8 cellular contexts compared by ENCODE assay signal in genomic region chr17:3558603-3559269, GRCh38. TPM values are rescaled to one million over a fixed set of nuclear protein-coding genes. Genes with fewer than 3 reads are reported as not detected.
DNase-seq lines count a peak whose midpoint lies in the region; ATAC-seq, FAIRE-seq and TF ChIP-seq lines count a peak whose summit lies in the region.

No MANE protein-coding gene starts in this region.

- H3K4me3 Mint-ChIP-seq in activated CD8-positive, alpha-beta T cell treated with anti-CD3 and anti-CD28 coated beads for 36 hours, result no peak overlapping the region

- H3K4me1 Mint-ChIP-seq in activated CD8-positive, alpha-beta T cell treated with anti-CD3 and anti-CD28 coated beads for 36 hours (ENCODE audit: low read depth), result peaks cover 21% of the 10 kb centered on the region

- TF ChIP-seq CTCF in activated CD8-positive, alpha-beta T cell treated with anti-CD3 and anti-CD28 coated beads for 36 hours (IDR thresholded peaks at IDR 0.05), result no peak
- no peak for TF ChIP-seq CTCF in D721Med (IDR thresholded peaks at IDR 0.05; ENCODE audit: insufficient read depth, missing control alignments)

- peaks cover 9% of the 10 kb centered on the region for H3K27me3 Mint-ChIP-seq in activated CD8-positive, alpha-beta T cell treated with anti-CD3 and anti-CD28 coated beads for 36 hours

- POLR2A ChIA-PET in activated CD8-positive, alpha-beta T cell treated with anti-CD3 and anti-CD28 coated beads for 36 hours (lab: Charles Lee), result no interaction called here

- no peaks in the 10 kb centered on the region for H3K36me3 Mint-ChIP-seq in activated CD8-positive, alpha-beta T cell treated with anti-CD3 and anti-CD28 coated beads for 36 hours (ENCODE audit: low read depth)

- FAIRE-seq in D721Med (lab: Jason Lieb, UNC), result no peak

- DNase-seq in EL, result peak; percentile 45
- peak; percentile 91 for DNase-seq in HPDE6-E6E7 (ENCODE audit: extremely low spot score)
- DNase-seq in activated CD8-positive, alpha-beta T cell treated with anti-CD3 and anti-CD28 coated beads for 36 hours, result peak; percentile 82
- DNase-seq in glomerular visceral epithelial cell (ENCODE audit: extremely low spot score), result peak; percentile 90
- DNase-seq in stimulated activated CD8-positive, alpha-beta memory T cell treated with anti-CD3 and anti-CD28 coated beads, Interleukin-4, amount 100 ng/mL, for 24 hours (ENCODE audit: low read depth), result peak; percentile 6
- DNase-seq in dedifferentiated amniotic fluid mesenchymal stem cell (ENCODE audit: extremely low spot score), result no peak
- DNase-seq in D721Med (ENCODE audit: insufficient read length, low spot score), result no peak

- ATAC-seq in GM21367 (IDR thresholded peaks at IDR 0.05; ENCODE audit: unreplicated experiment), result peak; percentile 55
- peak; percentile 82 for ATAC-seq in activated CD8-positive, alpha-beta T cell treated with anti-CD3 and anti-CD28 coated beads for 36 hours

- intact Hi-C loops in activated CD8-positive, alpha-beta T cell treated with anti-CD3 and anti-CD28 coated beads for 36 hours (cut with micrococcal nuclease), result no loop called here

- peak overlapping the region; percentile 2 for H3K27ac Mint-ChIP-seq in activated CD8-positive, alpha-beta T cell treated with anti-CD3 and anti-CD28 coated beads for 36 hours

- CTCF ChIA-PET in activated CD8-positive, alpha-beta T cell treated with anti-CD3 and anti-CD28 coated beads for 36 hours (lab: Charles Lee), result interaction anchor here (0.6 kb wide), 1 partner anchor 9 kb away, joined by 3 read pairs; no protein-coding TSS in a partner anchor

- H3K9me3 Mint-ChIP-seq in activated CD8-positive, alpha-beta T cell treated with anti-CD3 and anti-CD28 coated beads for 36 hours, result no peaks in the 10 kb centered on the region

RNA-seq across cellular contexts. Expression of gene TRPV3, which starts 1.1 kb away (rescaled TPM):
- total RNA-seq in activated CD8-positive, alpha-beta T cell treated with anti-CD3 and anti-CD28 coated beads for 36 hours, result under 1 TPM; 0.25 to 0.67 TPM

RNA-seq across cellular contexts. Expression of gene TRPV1, which starts 50.5 kb away (rescaled TPM):
- total RNA-seq in activated CD8-positive, alpha-beta T cell treated with anti-CD3 and anti-CD28 coated beads for 36 hours, result 1 to 10 TPM; 2.1 to 2.7 TPM

Comparison
In these comparisons a context has a peak if more than half of its experiments do, and no peak if none do; other contexts are left out.
1. DNase-seq: peak in EL (single experiment), HPDE6-E6E7 (single experiment), activated CD8-positive, alpha-beta T cell treated with anti-CD3 and anti-CD28 coated beads for 36 hours (single experiment), glomerular visceral epithelial cell (single experiment) and stimulated activated CD8-positive, alpha-beta memory T cell treated with anti-CD3 and anti-CD28 coated beads, Interleukin-4, amount 100 ng/mL, for 24 hours (single experiment); none in dedifferentiated amniotic fluid mesenchymal stem cell (single experiment) and D721Med (single experiment).